Comparison of ENCODE assay signal across 8 cellular contexts in the genomic region with DNA sequence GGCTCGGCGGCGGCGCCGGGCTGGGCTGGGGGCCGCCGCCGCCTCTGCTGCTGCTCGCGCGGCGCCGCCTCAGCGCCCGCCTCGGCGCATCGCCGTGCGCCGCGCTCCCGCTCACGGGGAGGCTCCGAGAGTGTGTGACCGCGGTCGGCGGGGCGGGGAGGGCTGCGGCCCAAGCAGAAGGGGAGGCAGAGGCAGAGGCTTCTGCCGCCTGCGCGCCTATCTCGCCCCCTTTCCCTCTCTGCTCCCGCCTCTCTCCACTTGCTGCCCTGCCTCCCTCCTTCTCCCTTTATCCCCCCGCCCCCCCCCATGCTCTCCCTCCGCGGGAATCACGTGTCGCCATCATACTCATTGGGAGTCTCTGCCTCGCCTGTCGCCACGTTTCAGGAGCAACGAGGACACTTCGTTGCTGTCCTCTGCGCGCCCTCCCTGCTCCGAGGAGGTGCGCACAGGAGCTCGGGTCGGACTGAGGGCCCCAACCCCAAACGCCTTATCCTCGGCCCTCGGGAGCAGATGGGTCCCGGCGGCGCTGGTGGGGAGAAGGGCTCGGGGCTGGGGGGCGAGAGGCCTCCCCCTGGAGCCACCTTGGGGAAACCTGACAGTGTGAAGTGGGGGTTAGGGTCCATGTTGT. TPM values are rescaled to one million over a fixed set of nuclear protein-coding genes. Genes with fewer than 3 reads are reported as not detected.
DNase-seq lines count a peak whose midpoint lies in the region; ATAC-seq and TF ChIP-seq lines count a peak whose summit lies in the region.

A gene with protein sequence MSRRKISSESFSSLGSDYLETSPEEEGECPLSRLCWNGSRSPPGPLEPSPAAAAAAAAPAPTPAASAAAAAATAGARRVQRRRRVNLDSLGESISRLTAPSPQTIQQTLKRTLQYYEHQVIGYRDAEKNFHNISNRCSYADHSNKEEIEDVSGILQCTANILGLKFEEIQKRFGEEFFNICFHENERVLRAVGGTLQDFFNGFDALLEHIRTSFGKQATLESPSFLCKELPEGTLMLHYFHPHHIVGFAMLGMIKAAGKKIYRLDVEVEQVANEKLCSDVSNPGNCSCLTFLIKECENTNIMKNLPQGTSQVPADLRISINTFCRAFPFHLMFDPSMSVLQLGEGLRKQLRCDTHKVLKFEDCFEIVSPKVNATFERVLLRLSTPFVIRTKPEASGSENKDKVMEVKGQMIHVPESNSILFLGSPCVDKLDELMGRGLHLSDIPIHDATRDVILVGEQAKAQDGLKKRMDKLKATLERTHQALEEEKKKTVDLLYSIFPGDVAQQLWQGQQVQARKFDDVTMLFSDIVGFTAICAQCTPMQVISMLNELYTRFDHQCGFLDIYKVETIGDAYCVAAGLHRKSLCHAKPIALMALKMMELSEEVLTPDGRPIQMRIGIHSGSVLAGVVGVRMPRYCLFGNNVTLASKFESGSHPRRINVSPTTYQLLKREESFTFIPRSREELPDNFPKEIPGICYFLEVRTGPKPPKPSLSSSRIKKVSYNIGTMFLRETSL (minus strand): TSS at position 203 of the 628 bp plus-strand sequence. CDS start 421 bp downstream, outside the sequence.

- WGBS in prostate gland, result 1% methylated on average over 50 of the region's 60 CpGs

- H3K9me3 ChIP-seq in BE2C (no peaks in the 10 kb centered on the region), WERI-Rb-1 (ENCODE audit: severe bottlenecking) (no peaks in the 10 kb centered on the region), prostate gland (no peaks in the 10 kb centered on the region)

- H3K4me3 ChIP-seq in BE2C (ENCODE audit: low read depth, low read length) (peak within 1 kb of the TSS; percentile 47), WERI-Rb-1 (ENCODE audit: low read depth, low read length) (peak within 1 kb of the TSS; percentile 63), prostate gland (peak within 1 kb of the TSS; percentile 36 to 45)

- DNase-seq in BE2C (peak; percentile 22), WERI-Rb-1 (peak; percentile 75), Right ventricle myocardium inferior (ENCODE audit: missing footprints) (peak; percentile 54), prostate gland (ENCODE audit: low spot score) (peak; percentile 11), UCSD-AML1 (lab: John Stamatoyannopoulos, UW; ENCODE audit: unreplicated experiment) (no peak), pons (ENCODE audit: low spot score) (no peak)

- H3K36me3 ChIP-seq in BE2C (no peaks in the 10 kb centered on the region), WERI-Rb-1 (no peaks in the 10 kb centered on the region), prostate gland (no peaks in the 10 kb centered on the region)

- peaks cover 59% of the 10 kb centered on the region for H3K27me3 ChIP-seq in BE2C
- no peaks in the 10 kb centered on the region for H3K27me3 ChIP-seq in WERI-Rb-1 (ENCODE audit: insufficient read depth, low read depth, severe bottlenecking)
- H3K27me3 ChIP-seq in prostate gland (replicated peaks; ENCODE audit: insufficient read depth), result no peaks in the 10 kb centered on the region

- no peak for TF ChIP-seq POLR2A in prostate gland (IDR thresholded peaks at IDR 0.05)

- TF ChIP-seq CTCF in BE2C (IDR thresholded peaks at IDR 0.05; ENCODE audit: low read depth, low read length) (no peak), WERI-Rb-1 (IDR thresholded peaks at IDR 0.05; ENCODE audit: low read depth, low read length) (no peak), prostate gland (IDR thresholded peaks at IDR 0.05) (no peak)

- peak; percentile 11 for ATAC-seq in GM19043 (IDR thresholded peaks at IDR 0.05; ENCODE audit: low read depth, unreplicated experiment)
- peak; percentile 54 for ATAC-seq in HG03354 (IDR thresholded peaks at IDR 0.05; ENCODE audit: poor library complexity, severe bottlenecking, unreplicated experiment)
- peak; percentile 30 for ATAC-seq in Right ventricle myocardium inferior

- no peaks in the 10 kb centered on the region for H3K4me1 ChIP-seq in BE2C
- H3K4me1 ChIP-seq in prostate gland (replicated peaks), result no peaks in the 10 kb centered on the region

- intact Hi-C loops in Right ventricle myocardium inferior (cut with DNase I) (no loop called here), prostate gland (cut with DNase I) (loop anchor here (5.0 kb wide), 3 partner anchors 41 to 786 kb away; no protein-coding TSS in a partner anchor)

- peak within 1 kb of the TSS; percentile 67 for H3K27ac ChIP-seq in WERI-Rb-1
- H3K27ac ChIP-seq in prostate gland, result peak within 1 kb of the TSS in 1 of 2 donors; percentile 50

RNA-seq across cellular contexts. Expression of the gene that starts here (rescaled TPM):
- not detected for polyA plus RNA-seq in BE2C (2012; ENCODE audit: insufficient read depth, insufficient read length, low read depth)
- total RNA-seq in Right ventricle myocardium inferior (12.4 TPM), prostate gland (10 to 100 TPM in 1 of 2 donors, 1 to 10 TPM in 1; 1.2 to 15.3 TPM)

Comparison
In these comparisons a context has a peak if more than half of its experiments do, and no peak if none do; other contexts are left out.
1. DNase-seq: peak in BE2C (single experiment), WERI-Rb-1 (single experiment), Right ventricle myocardium inferior (single experiment) and prostate gland (single experiment); none in UCSD-AML1 (single experiment) and pons (single experiment).
2. Peak in every context shown above with its lines, with median percentiles within 50 percentile points of each other: H3K4me3 ChIP-seq and ATAC-seq.